21 cellular contexts compared by ENCODE assay signal in genomic region chr1:91026320-91026719, GRCh38. TPM values are rescaled to one million over a fixed set of nuclear protein-coding genes. Genes with fewer than 3 reads are reported as not detected.
DNase-seq lines count a peak whose midpoint lies in the region; ATAC-seq, FAIRE-seq and TF ChIP-seq lines count a peak whose summit lies in the region.
"Had no signal": no experiment of that assay in that cellular context is flagged by ENCODE, and none has a peak within 500 bp of the region (broad histone marks: within the 10 kb centered on the region; RNA-seq: fewer than 3 reads in every experiment).

No MANE protein-coding gene starts in this region.

- H3K27me3 ChIP-seq in PC-3 (ENCODE audit: low read length) = peaks cover 8% of the 10 kb centered on the region; the same call in 1 of the 2 replicates
- H3K27me3 ChIP-seq: brain microvascular endothelial cell, sigmoid colon, vagina had no signal

- peaks cover 13% of the 10 kb centered on the region for H3K79me2 ChIP-seq in PC-3 (ENCODE audit: low read length)

- H3K36me3 Mint-ChIP-seq in activated CD4-positive, alpha-beta T cell treated with anti-CD3 and anti-CD28 coated beads, Interleukin-2, amount 10 ng/mL, durations not matched to agents 24 days and 14 days (ENCODE audit: low read depth) = no peaks in the 10 kb centered on the region
- H3K36me3 Mint-ChIP-seq: naive thymus-derived CD8-positive, alpha-beta T cell; T-cell had no signal

- POLR2A ChIA-PET in A549 (lab: Yijun Ruan, JAX) (no interaction called here), PC-3 (lab: Charles Lee; ENCODE audit: unreplicated experiment) (interaction anchor here (0.6 kb wide), 2 partner anchors 62 to 81 kb away, joined by 3 to 5 read pairs; no protein-coding TSS in a partner anchor)

- H3K27ac Mint-ChIP-seq in activated CD4-positive, alpha-beta T cell treated with anti-CD3 and anti-CD28 coated beads, Interleukin-2, amount 10 ng/mL, durations not matched to agents 24 days and 14 days = no peak overlapping the region
- H3K27ac Mint-ChIP-seq: T-cell had no signal

- H3K4me3 ChIP-seq in A549 = no peak overlapping the region
- H3K4me3 ChIP-seq in PC-3 (ENCODE audit: low read length) = no peak overlapping the region; the same call in 1 of the 2 replicates
- H3K4me3 ChIP-seq: GM23248, PC-9, sigmoid colon, vagina had no signal

- H3K4me1 Mint-ChIP-seq in activated CD4-positive, alpha-beta T cell treated with anti-CD3 and anti-CD28 coated beads, Interleukin-2, amount 10 ng/mL, durations not matched to agents 24 days and 14 days = peaks cover 7% of the 10 kb centered on the region

- H3K4me2 ChIP-seq in A549 (peak overlapping the region; percentile 34; the same call in 2 of the 3 replicates), PC-3 (ENCODE audit: low read length) (peak overlapping the region; percentile 39)
- H3K4me2 ChIP-seq: PC-9 had no signal

- H3K4me3 Mint-ChIP-seq in activated CD4-positive, alpha-beta T cell treated with anti-CD3 and anti-CD28 coated beads, Interleukin-2, amount 10 ng/mL, durations not matched to agents 24 days and 14 days = no peak overlapping the region
- H3K4me3 Mint-ChIP-seq: naive thymus-derived CD8-positive, alpha-beta T cell; T-cell had no signal

- no TSS peak for BruUV-seq in PC-3 (replicated peaks; lab: Mats Ljungman, UMichigan)

- TF ChIP-seq POLR2A in A549 (IDR thresholded peaks at IDR 0.05; ENCODE audit: low read length) (no peak), GM12892 (IDR thresholded peaks at IDR 0.05; ENCODE audit: low read depth, low read length) (no peak)

- H3K27ac ChIP-seq in A549 (no peak overlapping the region), PC-3 (ENCODE audit: low read length) (no peak overlapping the region)
- H3K27ac ChIP-seq: brain microvascular endothelial cell, GM23248, PC-9, sigmoid colon, vagina had no signal

- no peak for TF ChIP-seq EP300 in A549 (IDR thresholded peaks at IDR 0.05)

- ATAC-seq in A549 (no peak), PC-3 (no peak), HG03469 (IDR thresholded peaks at IDR 0.05; ENCODE audit: unreplicated experiment) (no peak), sciatic nerve (no peak)
- ATAC-seq: naive thymus-derived CD8-positive, alpha-beta T cell; T-cell had no signal

- peaks cover 9% of the 10 kb centered on the region for H3K27me3 Mint-ChIP-seq in activated CD4-positive, alpha-beta T cell treated with anti-CD3 and anti-CD28 coated beads, Interleukin-2, amount 10 ng/mL, durations not matched to agents 24 days and 14 days

- no peak for FAIRE-seq in A549 (lab: Jason Lieb, UNC)
- FAIRE-seq in GM12892 (lab: Jason Lieb, UNC) = peak; percentile 82
- FAIRE-seq: A204.1, colon had no signal

- H3K9me2 ChIP-seq in PC-3 (replicated peaks; ENCODE audit: low read length) = no peaks in the 10 kb centered on the region; the same call in 1 of the 2 replicates

- no peaks in the 10 kb centered on the region for H4K20me1 ChIP-seq in PC-3 (ENCODE audit: low read length)

- peaks cover 5% of the 10 kb centered on the region for H3K4me1 ChIP-seq in A549
- H3K4me1 ChIP-seq in PC-3 (ENCODE audit: insufficient read depth, low read length) = peaks cover 18% of the 10 kb centered on the region

- no peak overlapping the region for H3K9ac ChIP-seq in PC-3 (ENCODE audit: low read length)
- H3K9ac ChIP-seq: GM23248 had no signal

- CTCF ChIA-PET in A549 (lab: Yijun Ruan, JAX) (interaction anchor here (1.2 kb wide), 1 partner anchor 16 kb away, joined by 4 read pairs; no protein-coding TSS in a partner anchor), PC-3 (lab: Charles Lee) (interaction anchor here (1.1 kb wide), 1 partner anchor 305 kb away, joined by 5 read pairs; no protein-coding TSS in a partner anchor)

- no peak for TF ChIP-seq RAD21 in A549 (conservative IDR thresholded peaks at IDR 0.05 in 1 of 2, IDR thresholded peaks at IDR 0.05 in 1 of 2)

- H3K9me3 Mint-ChIP-seq in activated CD4-positive, alpha-beta T cell treated with anti-CD3 and anti-CD28 coated beads, Interleukin-2, amount 10 ng/mL, durations not matched to agents 24 days and 14 days = no peaks in the 10 kb centered on the region
- H3K9me3 Mint-ChIP-seq: naive thymus-derived CD8-positive, alpha-beta T cell; T-cell had no signal

- H3K9me3 ChIP-seq in A549 = no peaks in the 10 kb centered on the region
- no peaks in the 10 kb centered on the region for H3K9me3 ChIP-seq in PC-3 (ENCODE audit: low read length)
- H3K9me3 ChIP-seq: sigmoid colon, vagina had no signal

- DNase-seq in A549 (ENCODE audit: low read depth in 1 of 2, low spot score in 1 of 2) = no peak
- no peak for DNase-seq in GM12892 (ENCODE audit: insufficient read length)
- DNase-seq in H4 (ENCODE audit: low spot score) = peak; percentile 6
- DNase-seq in PC-3 = peak; percentile 17
- DNase-seq in CD1c-positive myeloid dendritic cell (ENCODE audit: extremely low spot score) = no peak
- no peak for DNase-seq in activated CD4-positive, alpha-beta T cell treated with anti-CD3 and anti-CD28 coated beads, Interleukin-2, amount 10 ng/mL, durations not matched to agents 24 days and 14 days
- no peak for DNase-seq in sciatic nerve (ENCODE audit: low spot score)
- DNase-seq: activated gamma-delta T cell; C1 segment of cervical spinal cord; Karpas-422; naive thymus-derived CD8-positive, alpha-beta T cell; NCI-H1092; sigmoid colon; T-cell had no signal

- WGBS in A549 (ENCODE audit: missing lambda C conversion rate) = 26% methylated on average over 4 of the region's 4 CpGs

- no peak for TF ChIP-seq CTCF in A549 (IDR thresholded peaks at IDR 0.05)
- TF ChIP-seq CTCF in PC-3 (conservative IDR thresholded peaks at IDR 0.05; ENCODE audit: low read depth, low read length) = no peak

- no peaks in the 10 kb centered on the region for H3F3A ChIP-seq in PC-3 (ENCODE audit: low read length, unreplicated experiment)

- intact Hi-C loops in PC-3 (cut with micrococcal nuclease) = loop anchor here (2.0 kb wide), 1 partner anchor 306 kb away; no protein-coding TSS in a partner anchor
- intact Hi-C loops in activated CD4-positive, alpha-beta T cell treated with anti-CD3 and anti-CD28 coated beads, Interleukin-2, amount 10 ng/mL, durations not matched to agents 24 days and 14 days (cut with micrococcal nuclease) = no loop called here
- intact Hi-C loops in sciatic nerve (cut with DNase I) = no loop called here

- 0 out of 2 replicates have a peak overlapping the region, but pooled peaks have one; percentile 35 for H2AFZ ChIP-seq in PC-3 (ENCODE audit: low read length)
- H2AFZ ChIP-seq: GM23248, PC-9 had no signal

- no peaks in the 10 kb centered on the region for H3K36me3 ChIP-seq in PC-3 (ENCODE audit: low read depth, low read length)
- H3K36me3 ChIP-seq: brain microvascular endothelial cell, sigmoid colon, vagina had no signal

TF ChIP-seq in A549, 52 proteins besides CTCF, POLR2A, EP300 and RAD21 (continues in another document):
- TF ChIP-seq HDAC2 (IDR thresholded peaks at IDR 0.05) (no peak), SREBF2 (IDR thresholded peaks at IDR 0.05) (no peak), JUNB (IDR thresholded peaks at IDR 0.05) (no peak), JUN (IDR thresholded peaks at IDR 0.05) (no peak), CBX8 (IDR thresholded peaks at IDR 0.05) (no peak), FOSB (CRISPR knock-in tag; IDR thresholded peaks at IDR 0.05) (no peak), KDM1A (IDR thresholded peaks at IDR 0.05; ENCODE audit: low read depth) (no peak), PHF8 (IDR thresholded peaks at IDR 0.05; ENCODE audit: borderline replicate concordance, low read depth) (no peak), NR3C1 (IDR thresholded peaks at IDR 0.05) (no peak), POLR2AphosphoS2 (conservative IDR thresholded peaks at IDR 0.05; ENCODE audit: low read length) (no peak), EHF (CRISPR knock-in tag; IDR thresholded peaks at IDR 0.05) (no peak), E2F6 (IDR thresholded peaks at IDR 0.05; ENCODE audit: borderline replicate concordance, low read depth) (no peak), ZNF302 (CRISPR knock-in tag; IDR thresholded peaks at IDR 0.05) (no peak)
- TF ChIP-seq, protein P1, sequence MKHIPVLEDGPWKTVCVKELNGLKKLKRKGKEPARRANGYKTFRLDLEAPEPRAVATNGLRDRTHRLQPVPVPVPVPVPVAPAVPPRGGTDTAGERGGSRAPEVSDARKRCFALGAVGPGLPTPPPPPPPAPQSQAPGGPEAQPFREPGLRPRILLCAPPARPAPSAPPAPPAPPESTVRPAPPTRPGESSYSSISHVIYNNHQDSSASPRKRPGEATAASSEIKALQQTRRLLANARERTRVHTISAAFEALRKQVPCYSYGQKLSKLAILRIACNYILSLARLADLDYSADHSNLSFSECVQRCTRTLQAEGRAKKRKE (CRISPR knock-in tag; IDR thresholded peaks at IDR 0.05; ENCODE audit: low read depth) = no peak

RNA-seq across cellular contexts. Expression of gene ZNF644, which starts 4.5 kb away (rescaled TPM):
- polyA plus RNA-seq in A549 (2011; rRNA removed) = 21.4 and 24.9 TPM in 2 replicates
- polyA plus RNA-seq in A549 (2012; cell fraction: cytosol; rRNA removed) = 3.5 and 4.4 TPM in 2 replicates
- 2.9 and 5.3 TPM in 2 replicates for polyA plus RNA-seq in A549 (2012; cell fraction: nucleus; rRNA removed)
- polyA plus RNA-seq in A549 (2017; fragmentation: RNase III; extraction: RNeasy Plus Mini Kit Qiagen cat#74134 plus additional on column Dnase treatment) = 14.8 to 17.1 TPM (median 16.0 TPM) in 3 replicates
- polyA minus RNA-seq in A549 (2011; rRNA and poly(A)+ RNA removed) = 31.5 and 32.7 TPM in 2 replicates
- 19.8 TPM for polyA plus RNA-seq in GM12892 (2012; ENCODE audit: missing spikeins)
- 18.6 and 23.4 TPM in 2 replicates for total RNA-seq in H4 (2014; rRNA removed; shearing (Covaris generic))
- 39.6 and 44.4 TPM in 2 replicates for total RNA-seq in PC-3 (2014; rRNA removed)
- total RNA-seq in activated CD4-positive, alpha-beta T cell treated with anti-CD3 and anti-CD28 coated beads, Interleukin-2, amount 10 ng/mL, durations not matched to agents 24 days and 14 days = 57.0 and 57.7 TPM in 2 replicates
- 88.5 TPM for total RNA-seq in sciatic nerve

Comparison
In these comparisons a context has a peak if more than half of its experiments do, and no peak if none do; other contexts are left out.
1. DNase-seq: peak in H4 (single experiment) and PC-3 (single experiment); none in A549 (0 of 2), GM12892 (single experiment), CD1c-positive myeloid dendritic cell (single experiment), activated CD4-positive, alpha-beta T cell treated with anti-CD3 and anti-CD28 coated beads, Interleukin-2, amount 10 ng/mL, durations not matched to agents 24 days and 14 days (single experiment) and sciatic nerve (single experiment).